In the genomic region with DNA sequence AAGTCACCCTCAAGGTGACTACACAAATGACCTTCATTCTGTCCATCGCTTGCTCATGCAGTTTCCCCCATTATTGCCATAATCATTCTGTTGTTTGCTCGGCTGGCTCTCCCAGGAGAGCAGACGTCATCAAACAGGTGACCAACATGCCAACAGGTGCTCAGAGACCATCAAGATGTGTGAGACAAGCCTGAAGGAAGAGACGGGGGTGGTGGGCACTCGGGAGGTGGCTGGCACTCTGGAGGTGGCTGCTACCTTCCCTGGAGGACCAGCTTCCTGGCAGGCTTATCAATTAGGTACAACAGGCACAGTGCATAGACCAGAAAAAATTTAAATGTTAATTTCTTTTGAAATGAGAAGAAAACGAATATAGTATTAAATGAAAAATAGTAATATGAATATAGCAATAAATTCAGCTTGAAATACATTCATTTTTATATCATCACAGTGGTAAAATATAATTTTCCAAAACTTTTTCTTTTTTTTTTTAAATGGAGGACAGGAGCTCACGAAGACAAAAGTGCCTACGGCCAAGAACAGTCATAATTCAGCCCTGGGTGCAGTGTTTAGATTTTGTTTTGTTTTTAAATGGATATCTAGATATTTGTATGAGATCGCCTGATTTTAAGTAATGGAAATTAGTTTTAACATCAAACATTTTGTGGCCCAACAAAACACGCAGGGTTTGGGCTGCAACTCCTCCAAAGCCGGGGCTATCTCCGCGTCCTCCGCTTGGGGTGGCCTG, we compare ENCODE assay signal across 8 cellular contexts. TPM values are rescaled to one million over a fixed set of nuclear protein-coding genes. Genes with fewer than 3 reads are reported as not detected.
A peak's percentile ranks its signal among the peaks of the same experiment; 100 is the strongest.
DNase-seq lines count a peak whose midpoint lies in the region; ATAC-seq, FAIRE-seq and TF ChIP-seq lines count a peak whose summit lies in the region.

No MANE protein-coding gene starts in this region.

- no peaks in the 10 kb centered on the region for H3K9me3 ChIP-seq in BE2C
- H3K9me3 ChIP-seq in HUES48 (ENCODE audit: control insufficient read depth, insufficient read depth, low read length) = no peaks in the 10 kb centered on the region
- H3K9me3 ChIP-seq in prostate gland = no peaks in the 10 kb centered on the region

- no peak for TF ChIP-seq POLR2A in prostate gland (IDR thresholded peaks at IDR 0.05)

- ATAC-seq in GM21528 (IDR thresholded peaks at IDR 0.05; ENCODE audit: low FRiP score, unreplicated experiment) = no peak
- ATAC-seq in GM19324 (IDR thresholded peaks at IDR 0.05; ENCODE audit: low FRiP score, unreplicated experiment) = no peak

- H3K4me3 ChIP-seq in BE2C (ENCODE audit: low read depth, low read length) = peak overlapping the region; percentile 66
- peak overlapping the region; percentile 74 for H3K4me3 ChIP-seq in HUES48 (ENCODE audit: low read depth, low read length)
- H3K4me3 ChIP-seq in prostate gland = peak overlapping the region; percentile 68 to 73

- H3K27ac ChIP-seq in HUES48 (ENCODE audit: low read depth, low read length) = peak overlapping the region; percentile 94
- H3K27ac ChIP-seq in prostate gland = peak overlapping the region; percentile 99 to 100

- H3K27me3 ChIP-seq in BE2C (no peaks in the 10 kb centered on the region), HUES48 (ENCODE audit: control insufficient read depth, insufficient read depth, low read length) (no peaks in the 10 kb centered on the region; the same call in 1 of the 2 replicates), prostate gland (replicated peaks; ENCODE audit: insufficient read depth) (no peaks in the 10 kb centered on the region)

- no peaks in the 10 kb centered on the region for H3K36me3 ChIP-seq in BE2C
- no peaks in the 10 kb centered on the region for H3K36me3 ChIP-seq in HUES48 (ENCODE audit: control insufficient read depth, insufficient read depth, low read length)
- H3K36me3 ChIP-seq in prostate gland = no peaks in the 10 kb centered on the region

- intact Hi-C loops in prostate gland (cut with DNase I) = no loop called here

- TF ChIP-seq CTCF in BE2C (IDR thresholded peaks at IDR 0.05; ENCODE audit: low read depth, low read length) = peak; percentile 21; the same call in 1 of the 2 replicates
- peak in 2 of 4 experiments; percentile 6 to 49 for TF ChIP-seq CTCF in prostate gland (IDR thresholded peaks at IDR 0.05)

- H3K4me1 ChIP-seq in BE2C = peaks cover 3% of the 10 kb centered on the region; the same call in 1 of the 2 replicates
- no peaks in the 10 kb centered on the region for H3K4me1 ChIP-seq in HUES48 (ENCODE audit: control insufficient read depth, insufficient read depth, low read length)
- H3K4me1 ChIP-seq in prostate gland (replicated peaks) = no peaks in the 10 kb centered on the region

- WGBS in prostate gland = 22% methylated on average over 14 of the region's 14 CpGs

- H3K9ac ChIP-seq in HUES48 (ENCODE audit: low read depth, low read length) = peak overlapping the region; percentile 56; the same call in 1 of the 2 replicates

- no peak for DNase-seq in BE2C
- DNase-seq in fibroblast of peridontal ligament (ENCODE audit: extremely low read depth) = peak; percentile 80
- DNase-seq in prostate gland (ENCODE audit: low spot score) = no peak
- DNase-seq in stimulated activated CD4-positive, alpha-beta T cell treated with anti-CD3 and anti-CD28 coated beads, Interleukin-2, amount 100 ng/mL, for 24 hours = no peak

- peak; percentile 22 for FAIRE-seq in TTC549 (lab: Jason Lieb, UNC)

RNA-seq across cellular contexts. Expression of gene HAAO, which starts 16.9 kb away (rescaled TPM):
- polyA plus RNA-seq in BE2C (2012; ENCODE audit: insufficient read depth, insufficient read length, low read depth) = not detected
- 10 to 100 TPM; 10.3 to 14.0 TPM for total RNA-seq in prostate gland

RNA-seq across cellular contexts. Expression of gene OXER1, which starts 45.4 kb away (rescaled TPM):
- not detected for polyA plus RNA-seq in BE2C (2012; ENCODE audit: insufficient read depth, insufficient read length, low read depth)
- 1 to 10 TPM; 4.5 to 5.6 TPM for total RNA-seq in prostate gland
